ENCODE assay signal across 16 cellular contexts in genomic region chr11:123122852-123123251, GRCh38.
DNase-seq lines count a peak whose midpoint lies in the region; ATAC-seq and TF ChIP-seq lines count a peak whose summit lies in the region.
"Had no signal": no experiment of that assay in that cellular context is flagged by ENCODE, and none has a peak within 500 bp of the region (broad histone marks: within the 10 kb centered on the region; RNA-seq: fewer than 3 reads in every experiment).

No MANE protein-coding gene starts in this region.

- ATAC-seq in aorta (ENCODE audit: low FRiP score) (no peak), HG02870 (IDR thresholded peaks at IDR 0.05; ENCODE audit: unreplicated experiment) (no peak)

- H4K20me1 ChIP-seq in fibroblast of lung (ENCODE audit: control insufficient read depth, extremely low read depth, insufficient read depth, low read length), result no peaks in the 10 kb centered on the region

- CTCF ChIA-PET in activated naive CD4-positive, alpha-beta T cell treated with anti-CD3 and anti-CD28 coated beads, Interleukin-2, amount 10 ng/mL, durations not matched to agents 7 days and 5 days (lab: Charles Lee), result interaction anchor here (1.4 kb wide), 1 partner anchor 11 kb away, joined by 3 read pairs; no protein-coding TSS in a partner anchor

- H3K27ac Mint-ChIP-seq in activated naive CD4-positive, alpha-beta T cell treated with anti-CD3 and anti-CD28 coated beads, Interleukin-2, amount 10 ng/mL, durations not matched to agents 7 days and 5 days, result peak overlapping the region; percentile 1
- H3K27ac Mint-ChIP-seq in nephron progenitor cell, result peak overlapping the region; percentile 96
- H3K27ac Mint-ChIP-seq: activated naive CD4-positive, alpha-beta T cell treated with anti-CD3 and anti-CD28 coated beads, Interleukin-2, amount 50 U/mL, for 24 hours had no signal

- 6 to 13% methylated on average over 7 of the region's 7 CpGs for WGBS in aorta, 2 donors

- H3K79me2 ChIP-seq in fibroblast of lung (ENCODE audit: control insufficient read depth, insufficient read depth, low read length), result peaks cover 23% of the 10 kb centered on the region

- peak overlapping the region; percentile 77 for H3K4me2 ChIP-seq in fibroblast of lung (ENCODE audit: extremely low read depth, insufficient read depth, low read length)

- no peak overlapping the region for H3K4me3 Mint-ChIP-seq in activated naive CD4-positive, alpha-beta T cell treated with anti-CD3 and anti-CD28 coated beads, Interleukin-2, amount 10 ng/mL, durations not matched to agents 7 days and 5 days
- H3K4me3 Mint-ChIP-seq in nephron progenitor cell, result peak overlapping the region; percentile 0
- H3K4me3 Mint-ChIP-seq: activated naive CD4-positive, alpha-beta T cell treated with anti-CD3 and anti-CD28 coated beads, Interleukin-2, amount 50 U/mL, for 24 hours had no signal

- no peaks in the 10 kb centered on the region for H3K36me3 Mint-ChIP-seq in activated naive CD4-positive, alpha-beta T cell treated with anti-CD3 and anti-CD28 coated beads, Interleukin-2, amount 10 ng/mL, durations not matched to agents 7 days and 5 days
- H3K36me3 Mint-ChIP-seq in nephron progenitor cell (ENCODE audit: low read depth), result peaks cover 10% of the 10 kb centered on the region

- H3K27me3 Mint-ChIP-seq in activated naive CD4-positive, alpha-beta T cell treated with anti-CD3 and anti-CD28 coated beads, Interleukin-2, amount 10 ng/mL, durations not matched to agents 7 days and 5 days, result peaks cover 17% of the 10 kb centered on the region
- peaks cover 5% of the 10 kb centered on the region for H3K27me3 Mint-ChIP-seq in nephron progenitor cell (ENCODE audit: low read depth, poor library complexity)

- H3K9me3 Mint-ChIP-seq in activated naive CD4-positive, alpha-beta T cell treated with anti-CD3 and anti-CD28 coated beads, Interleukin-2, amount 10 ng/mL, durations not matched to agents 7 days and 5 days, result no peaks in the 10 kb centered on the region
- H3K9me3 Mint-ChIP-seq in nephron progenitor cell, result peaks cover 3% of the 10 kb centered on the region
- H3K9me3 Mint-ChIP-seq: activated naive CD4-positive, alpha-beta T cell treated with anti-CD3 and anti-CD28 coated beads, Interleukin-2, amount 50 U/mL, for 24 hours had no signal

- H3K4me1 ChIP-seq in fibroblast of lung (ENCODE audit: control insufficient read depth, extremely low read depth, insufficient read depth, low read length), result peaks cover 17% of the 10 kb centered on the region
- peaks cover 4% of the 10 kb centered on the region in 2 donors for H3K4me1 ChIP-seq in aorta (ENCODE audit: control insufficient read depth in 1 of 2, insufficient read depth in 2 of 2, low read length in 2 of 2)

- peak overlapping the region; percentile 75 for H3K27ac ChIP-seq in fibroblast of lung (ENCODE audit: insufficient read depth, low read length)
- peak overlapping the region; percentile 31 to 71 for H3K27ac ChIP-seq in aorta (ENCODE audit: low read depth in 1 of 2, low read length in 2 of 2)
- H3K27ac ChIP-seq: HL-60 had no signal

- intact Hi-C loops in aorta (cut with DNase I), result no loop called here

- peak overlapping the region; percentile 5 for H3K9ac ChIP-seq in fibroblast of lung (ENCODE audit: insufficient read depth, low read length)

- no peak overlapping the region for H2AFZ ChIP-seq in fibroblast of lung (ENCODE audit: low read length)

- peaks cover 4% of the 10 kb centered on the region for H3K4me1 Mint-ChIP-seq in activated naive CD4-positive, alpha-beta T cell treated with anti-CD3 and anti-CD28 coated beads, Interleukin-2, amount 10 ng/mL, durations not matched to agents 7 days and 5 days
- H3K4me1 Mint-ChIP-seq in nephron progenitor cell, result peaks cover 28% of the 10 kb centered on the region
- H3K4me1 Mint-ChIP-seq: activated naive CD4-positive, alpha-beta T cell treated with anti-CD3 and anti-CD28 coated beads, Interleukin-2, amount 50 U/mL, for 24 hours had no signal

- TF ChIP-seq CTCF in fibroblast of lung (conservative IDR thresholded peaks at IDR 0.05 in 1 of 2, IDR thresholded peaks at IDR 0.05 in 1 of 2; ENCODE audit: low read depth in 1 of 2, low read length in 2 of 2) (no peak), nephron progenitor cell (IDR thresholded peaks at IDR 0.05) (no peak)

- no peaks in the 10 kb centered on the region for H3K36me3 ChIP-seq in fibroblast of lung (ENCODE audit: control insufficient read depth, insufficient read depth, low read length)
- H3K36me3 ChIP-seq in aorta (ENCODE audit: control insufficient read depth in 1 of 2, insufficient read depth in 2 of 2, low read length in 1 of 2), result no peaks in the 10 kb centered on the region

- no peak for DNase-seq in activated naive CD4-positive, alpha-beta T cell treated with anti-CD3 and anti-CD28 coated beads, Interleukin-2, amount 10 ng/mL, durations not matched to agents 7 days and 5 days
- no peak for DNase-seq in activated naive CD4-positive, alpha-beta T cell treated with anti-CD3 and anti-CD28 coated beads, Interleukin-2, amount 50 U/mL, for 16 hours
- DNase-seq in fibroblast of lung (ENCODE audit: low read depth in 2 of 2) (peak in 1 of 2 donors; percentile 37), nephron progenitor cell (no peak), aorta (no peak), SHP77 treated with DMSO at 0.1 percent for 48 hours (lab: John Stamatoyannopoulos, UW) (no peak)
- no peak for DNase-seq in stimulated activated CD4-positive, alpha-beta T cell treated with anti-CD3 and anti-CD28 coated beads, Interleukin-1b, Interleukin-23, amount 100 ng/mL, for 48 hours
- DNase-seq: 8988T; activated CD8-positive, alpha-beta memory T cell treated with anti-CD3 and anti-CD28 coated beads for 24 hours; NCI-H2171 treated with DMSO at 0.1 percent for 48 hours; T1000 had no signal

- H3K9me3 ChIP-seq in fibroblast of lung (ENCODE audit: control insufficient read depth, insufficient read depth, low read depth, low read length) (no peaks in the 10 kb centered on the region), aorta (ENCODE audit: control insufficient read depth, low read length) (no peaks in the 10 kb centered on the region)
- H3K9me3 ChIP-seq: MG63 had no signal

- no peaks in the 10 kb centered on the region for H3K27me3 ChIP-seq in fibroblast of lung (ENCODE audit: control insufficient read depth, insufficient read depth, low read length)
- H3K27me3 ChIP-seq in aorta (ENCODE audit: control insufficient read depth in 1 of 2, insufficient read depth in 2 of 2, low read length in 1 of 2), result no peaks in the 10 kb centered on the region
- H3K27me3 ChIP-seq: MG63 had no signal

- H3K4me3 ChIP-seq in fibroblast of lung (replicated peaks in 1 of 4; ENCODE audit: control extremely low read depth in 1 of 4, insufficient read depth in 1 of 4, low read depth in 3 of 4, low read length in 4 of 4) (peak overlapping the region in 1 of 4 experiments; percentile 12), aorta (ENCODE audit: low read length in 2 of 2) (no peak overlapping the region)
- H3K4me3 ChIP-seq: lung, MG63 had no signal
